In the genomic region with DNA sequence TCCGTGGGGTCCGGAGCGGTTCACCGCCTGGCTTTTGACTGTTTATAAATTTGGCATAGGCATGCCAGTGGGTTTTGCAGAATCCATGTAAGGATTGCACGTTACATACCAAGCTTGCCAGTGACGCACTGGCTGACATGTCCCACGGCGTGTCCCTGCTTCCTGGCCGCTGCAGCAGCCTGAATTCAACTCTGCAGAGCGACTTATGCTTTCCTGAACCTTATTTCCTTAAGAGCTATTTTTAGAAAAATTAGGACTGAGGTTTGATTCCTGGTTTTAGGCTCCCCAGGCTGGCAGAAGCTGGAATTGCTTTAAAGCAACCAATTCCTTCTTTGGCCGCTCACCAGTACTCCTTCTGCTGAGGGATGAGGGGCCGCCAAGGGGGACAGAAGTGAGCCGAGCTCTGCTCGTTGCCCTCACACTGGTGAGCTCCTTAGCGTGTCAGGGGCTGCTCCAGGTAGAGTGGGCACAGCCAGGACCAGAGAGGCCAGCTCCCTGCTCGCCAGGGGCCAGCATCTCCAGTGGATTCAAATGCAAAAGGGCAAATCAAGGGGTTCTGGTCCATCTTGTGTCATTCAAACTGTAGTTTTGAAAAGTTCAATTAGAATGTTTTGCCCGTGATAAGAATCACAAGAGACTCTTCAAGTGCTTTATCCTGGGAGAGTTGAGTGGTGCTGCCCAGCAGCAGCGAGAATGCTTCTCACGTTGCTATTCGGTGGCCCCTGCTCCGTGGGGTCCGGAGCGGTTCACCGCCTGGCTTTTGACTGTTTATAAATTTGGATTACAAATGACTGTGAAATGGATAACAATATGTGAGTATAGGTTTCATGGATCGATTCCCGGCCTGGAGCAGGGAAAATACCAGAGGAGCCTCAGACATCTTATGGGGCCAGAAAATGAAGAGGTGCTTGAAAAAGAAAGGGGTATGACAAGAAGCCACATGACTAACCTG, we compare ENCODE assay signal across 17 cellular contexts. TPM values are rescaled to one million over a fixed set of nuclear protein-coding genes. Genes with fewer than 3 reads are reported as not detected.
DNase-seq lines count a peak whose midpoint lies in the region; ATAC-seq, FAIRE-seq and TF ChIP-seq lines count a peak whose summit lies in the region.
"Had no signal": no experiment of that assay in that cellular context is flagged by ENCODE, and none has a peak within 500 bp of the region (broad histone marks: within the 10 kb centered on the region; RNA-seq: fewer than 3 reads in every experiment).

No MANE protein-coding gene starts in this region.

- FAIRE-seq in kidney (lab: Jason Lieb, UNC) (no peak), RCC 7860 (lab: Jason Lieb, UNC) (no peak)
- FAIRE-seq: keratinocyte, TTC549 had no signal

- no peak for ATAC-seq in stimulated activated naive CD8-positive, alpha-beta T cell treated with anti-CD3 and anti-CD28 coated beads, Interleukin-15, Interleukin-2, amounts not matched to agents 100 U/mL and 50 U/mL, for 24 hours

- H3K9me3 ChIP-seq in kidney (ENCODE audit: control insufficient read depth in 1 of 2, low read length in 2 of 2) (no peaks in the 10 kb centered on the region), thyroid gland (no peaks in the 10 kb centered on the region)

- H3K4me1 Mint-ChIP-seq in activated CD4-positive, alpha-beta T cell treated with anti-CD3 and anti-CD28 coated beads, Interleukin-2, amount 10 ng/mL, durations not matched to agents 24 days and 14 days = peaks cover 9% of the 10 kb centered on the region
- H3K4me1 Mint-ChIP-seq in activated naive CD8-positive, alpha-beta T cell treated with anti-CD3 and anti-CD28 coated beads for 36 hours = peaks cover 9% of the 10 kb centered on the region

- no peak for DNase-seq in activated CD4-positive, alpha-beta T cell treated with anti-CD3 and anti-CD28 coated beads, Interleukin-2, amount 10 ng/mL, durations not matched to agents 24 days and 14 days
- no peak for DNase-seq in activated CD4-positive, alpha-beta T cell treated with anti-CD3 and anti-CD28 coated beads for 48 hours
- DNase-seq in dermis blood vessel endothelial cell (peak; percentile 17), kidney (peak; percentile 74), thyroid gland (peak; percentile 54 to 57), RCC 7860 (ENCODE audit: low spot score) (no peak)
- no peak for DNase-seq in stimulated activated naive CD8-positive, alpha-beta T cell treated with anti-CD3 and anti-CD28 coated beads, Interleukin-15, Interleukin-2, amounts not matched to agents 100 U/mL and 50 U/mL, for 24 hours
- no peak for DNase-seq in activated naive CD8-positive, alpha-beta T cell treated with anti-CD3 and anti-CD28 coated beads for 36 hours
- DNase-seq: activated gamma-delta T cell; CD4-positive, alpha-beta memory T cell; KG1; NCI-H1417 treated with DMSO at 0.1 percent for 48 hours; NCI-H446 treated with DMSO at 0.1 percent for 48 hours had no signal

- H3K27ac ChIP-seq in kidney (ENCODE audit: low read depth in 2 of 2, low read length in 2 of 2) = no peak overlapping the region
- H3K27ac ChIP-seq in thyroid gland = peak overlapping the region in 1 of 3 donors; percentile 5
- H3K27ac ChIP-seq: 22Rv1 had no signal

- H3K4me1 ChIP-seq in kidney (ENCODE audit: control insufficient read depth in 1 of 2, insufficient read depth in 1 of 2, low read depth in 1 of 2, low read length in 2 of 2) (peaks cover 0 to 11% of the 10 kb centered on the region in 2 donors), thyroid gland (peaks cover 18 to 24% of the 10 kb centered on the region in 2 donors)
- H3K4me1 ChIP-seq: HAP-1 had no signal

- no peak for TF ChIP-seq POLR2A in thyroid gland (IDR thresholded peaks at IDR 0.05)

- peak overlapping the region; percentile 30 for H3K27ac Mint-ChIP-seq in activated CD4-positive, alpha-beta T cell treated with anti-CD3 and anti-CD28 coated beads, Interleukin-2, amount 10 ng/mL, durations not matched to agents 24 days and 14 days
- H3K27ac Mint-ChIP-seq in activated naive CD8-positive, alpha-beta T cell treated with anti-CD3 and anti-CD28 coated beads for 36 hours = no peak overlapping the region
- H3K27ac Mint-ChIP-seq: CD4-positive, alpha-beta memory T cell had no signal

- H3K36me3 ChIP-seq in kidney (ENCODE audit: control insufficient read depth in 1 of 2, insufficient read depth in 2 of 2, low read length in 2 of 2) (no peaks in the 10 kb centered on the region), thyroid gland (no peaks in the 10 kb centered on the region)
- H3K36me3 ChIP-seq: HAP-1 had no signal

- intact Hi-C loops in activated CD4-positive, alpha-beta T cell treated with anti-CD3 and anti-CD28 coated beads, Interleukin-2, amount 10 ng/mL, durations not matched to agents 24 days and 14 days (cut with micrococcal nuclease) = no loop called here
- intact Hi-C loops in kidney (cut with DNase I) = no loop called here
- intact Hi-C loops in thyroid gland (cut with DNase I) = no loop called here

- peak; percentile 20 for TF ChIP-seq CTCF in kidney (IDR thresholded peaks at IDR 0.05; ENCODE audit: borderline replicate concordance, extremely low read depth, insufficient read depth)
- TF ChIP-seq CTCF in thyroid gland (IDR thresholded peaks at IDR 0.05) = peak in 5 of 6 experiments; percentile 8 to 37 (median 32)

- WGBS in thyroid gland, 2 donors = 47 to 51% methylated on average over 26 of the region's 26 CpGs

- H3K27me3 ChIP-seq in thyroid gland = no peaks in the 10 kb centered on the region

- no peaks in the 10 kb centered on the region for H3K36me3 Mint-ChIP-seq in activated CD4-positive, alpha-beta T cell treated with anti-CD3 and anti-CD28 coated beads, Interleukin-2, amount 10 ng/mL, durations not matched to agents 24 days and 14 days (ENCODE audit: low read depth)
- no peaks in the 10 kb centered on the region for H3K36me3 Mint-ChIP-seq in activated naive CD8-positive, alpha-beta T cell treated with anti-CD3 and anti-CD28 coated beads for 36 hours
- H3K36me3 Mint-ChIP-seq: CD4-positive, alpha-beta memory T cell had no signal

- peaks cover 4% of the 10 kb centered on the region for H3K9me3 Mint-ChIP-seq in activated CD4-positive, alpha-beta T cell treated with anti-CD3 and anti-CD28 coated beads, Interleukin-2, amount 10 ng/mL, durations not matched to agents 24 days and 14 days
- no peaks in the 10 kb centered on the region for H3K9me3 Mint-ChIP-seq in activated naive CD8-positive, alpha-beta T cell treated with anti-CD3 and anti-CD28 coated beads for 36 hours

- no peak overlapping the region for H3K4me3 Mint-ChIP-seq in activated CD4-positive, alpha-beta T cell treated with anti-CD3 and anti-CD28 coated beads, Interleukin-2, amount 10 ng/mL, durations not matched to agents 24 days and 14 days
- H3K4me3 Mint-ChIP-seq in activated naive CD8-positive, alpha-beta T cell treated with anti-CD3 and anti-CD28 coated beads for 36 hours = no peak overlapping the region
- H3K4me3 Mint-ChIP-seq: CD4-positive, alpha-beta memory T cell had no signal

- no peak overlapping the region for H3K9ac ChIP-seq in kidney (ENCODE audit: low read length in 2 of 2)

- H3K27me3 Mint-ChIP-seq in activated CD4-positive, alpha-beta T cell treated with anti-CD3 and anti-CD28 coated beads, Interleukin-2, amount 10 ng/mL, durations not matched to agents 24 days and 14 days = peaks cover 20% of the 10 kb centered on the region
- H3K27me3 Mint-ChIP-seq in activated naive CD8-positive, alpha-beta T cell treated with anti-CD3 and anti-CD28 coated beads for 36 hours = peaks cover 36% of the 10 kb centered on the region

- H3K4me3 ChIP-seq in kidney (ENCODE audit: low read length in 2 of 2) (no peak overlapping the region), thyroid gland (replicated peaks in 1 of 3) (no peak overlapping the region)
- H3K4me3 ChIP-seq: HAP-1 had no signal

RNA-seq across cellular contexts. Expression of a gene that starts 17.5 kb away (rescaled TPM):
- 831 and 846 TPM in 2 replicates for total RNA-seq in activated CD4-positive, alpha-beta T cell treated with anti-CD3 and anti-CD28 coated beads, Interleukin-2, amount 10 ng/mL, durations not matched to agents 24 days and 14 days
- total RNA-seq in dermis blood vessel endothelial cell (0.05 TPM in 1 of 2 replicates, not detected in the other), kidney (23.7 TPM), thyroid gland (1 to 10 TPM in 3 of 4 donors, under 1 TPM in 1; 0.54 to 2.3 (median 1.3) TPM)
- polyA plus RNA-seq in kidney (ENCODE audit: insufficient read depth, low read depth, low replicate concordance) = not detected
- 100 to 1,000 TPM; 432 to 438 TPM for total RNA-seq in activated naive CD8-positive, alpha-beta T cell treated with anti-CD3 and anti-CD28 coated beads for 36 hours

Comparison
In these comparisons a context has a peak if more than half of its experiments do, and no peak if none do; other contexts are left out.
1. DNase-seq: peak in dermis blood vessel endothelial cell (single experiment), kidney (single experiment) and thyroid gland (2 of 2); none in activated CD4-positive, alpha-beta T cell treated with anti-CD3 and anti-CD28 coated beads, Interleukin-2, amount 10 ng/mL, durations not matched to agents 24 days and 14 days (single experiment), activated CD4-positive, alpha-beta T cell treated with anti-CD3 and anti-CD28 coated beads for 48 hours (single experiment), stimulated activated naive CD8-positive, alpha-beta T cell treated with anti-CD3 and anti-CD28 coated beads, Interleukin-15, Interleukin-2, amounts not matched to agents 100 U/mL and 50 U/mL, for 24 hours (single experiment), activated naive CD8-positive, alpha-beta T cell treated with anti-CD3 and anti-CD28 coated beads for 36 hours (single experiment) and RCC 7860 (single experiment).
2. RNA of a gene that starts 17.5 kb away (total RNA-seq): 831 to 846 TPM in activated CD4-positive, alpha-beta T cell treated with anti-CD3 and anti-CD28 coated beads, Interleukin-2, amount 10 ng/mL, durations not matched to agents 24 days and 14 days and 432 to 438 TPM in activated naive CD8-positive, alpha-beta T cell treated with anti-CD3 and anti-CD28 coated beads for 36 hours; 23.7 TPM in kidney (single experiment), 0.54 to 2.3 TPM in thyroid gland and 0.05 TPM in dermis blood vessel endothelial cell; every median in the first group is over 10 times any median in the second.